1 cellular context compared by ENCODE assay signal in genomic region chr20:37178839-37179670, GRCh38.
TF ChIP-seq lines count a peak whose summit lies in the region.

TSS of gene MROH8 (minus strand) at chr20:37179548.
TSS of gene RPN2 (plus strand) at chr20:37179330. CDS start at chr20:37179357, 27 bp downstream.

TF ChIP-seq in HEK293, 187 proteins besides CTCF, POLR2A, EP300 and RAD21 (continued from another document and continues in another):
- peak; percentile 99 for TF ChIP-seq PRDM4 (tag by site-specific recombination; IDR thresholded peaks at IDR 0.05)
- TF ChIP-seq ZNF23 (tag by site-specific recombination; IDR thresholded peaks at IDR 0.05; ENCODE audit: borderline replicate concordance), result no peak
- TF ChIP-seq TCF7L2 (IDR thresholded peaks at IDR 0.05; ENCODE audit: borderline replicate concordance, low read depth, low read length), result no peak
- peak; percentile 100 for TF ChIP-seq PRDM10 (tag by site-specific recombination; IDR thresholded peaks at IDR 0.05)
- TF ChIP-seq ZBTB20 (tag by site-specific recombination; IDR thresholded peaks at IDR 0.05), result peak; percentile 39; the same call in 1 of the 2 replicates
- TF ChIP-seq ZSCAN23 (tag by site-specific recombination; IDR thresholded peaks at IDR 0.05), result no peak; the same call in 1 of the 2 replicates
- TF ChIP-seq ZNF112 (tag by site-specific recombination; IDR thresholded peaks at IDR 0.05), result no peak
- TF ChIP-seq AEBP2 (tag by site-specific recombination; IDR thresholded peaks at IDR 0.05; ENCODE audit: borderline replicate concordance), result no peak
- no peak for TF ChIP-seq ZNF433 (tag by site-specific recombination; IDR thresholded peaks at IDR 0.05; ENCODE audit: low read depth)
- no peak for TF ChIP-seq ZNF660 (tag by site-specific recombination; IDR thresholded peaks at IDR 0.05)
- peak; percentile 79 for TF ChIP-seq KLF17 (tag by site-specific recombination; IDR thresholded peaks at IDR 0.05)
- no peak for TF ChIP-seq ZNF19 (tag by site-specific recombination; IDR thresholded peaks at IDR 0.05; ENCODE audit: low read depth)
- TF ChIP-seq ZNF148 (tag by site-specific recombination; IDR thresholded peaks at IDR 0.05; ENCODE audit: borderline replicate concordance), result 0 out of 2 replicates have a peak, but pooled peaks have one; percentile 37
- TF ChIP-seq ZBTB26 (tag by site-specific recombination; optimal IDR thresholded peaks at IDR 0.05), result peak; percentile 89
- no peak for TF ChIP-seq ZNF596 (tag by site-specific recombination; IDR thresholded peaks at IDR 0.05)
- no peak for TF ChIP-seq BCL6B (tag by site-specific recombination; IDR thresholded peaks at IDR 0.05)
- no peak for TF ChIP-seq ZNF221 (tag by site-specific recombination; IDR thresholded peaks at IDR 0.05; ENCODE audit: borderline replicate concordance)
- TF ChIP-seq YY2 (tag by site-specific recombination; IDR thresholded peaks at IDR 0.05), result peak; percentile 75; the same call in 1 of the 2 replicates
- TF ChIP-seq ZNF266 (tag by site-specific recombination; IDR thresholded peaks at IDR 0.05; ENCODE audit: low read depth), result no peak
- 0 out of 2 replicates have a peak, but pooled peaks have one; percentile 16 for TF ChIP-seq ZBTB44 (tag by site-specific recombination; IDR thresholded peaks at IDR 0.05)
- TF ChIP-seq ZNF658 (tag by site-specific recombination; IDR thresholded peaks at IDR 0.05), result no peak
- TF ChIP-seq ZNF830 (tag by site-specific recombination; IDR thresholded peaks at IDR 0.05; ENCODE audit: low read depth), result no peak
- TF ChIP-seq ZEB2 (tag by site-specific recombination; IDR thresholded peaks at IDR 0.05), result no peak; the same call in 1 of the 2 replicates
- TF ChIP-seq ZBTB7A (tag by site-specific recombination; IDR thresholded peaks at IDR 0.05; ENCODE audit: low read depth), result peak; percentile 88; the same call in 1 of the 2 replicates
- TF ChIP-seq ZNF404 (tag by site-specific recombination; IDR thresholded peaks at IDR 0.05), result no peak
- TF ChIP-seq ZNF555 (tag by site-specific recombination; conservative IDR thresholded peaks at IDR 0.05), result no peak
- no peak for TF ChIP-seq ZNF623 (tag by site-specific recombination; IDR thresholded peaks at IDR 0.05)
- TF ChIP-seq ZNF350 (tag by site-specific recombination; IDR thresholded peaks at IDR 0.05), result no peak
- peak; percentile 30; the same call in 1 of the 2 replicates for TF ChIP-seq HIC1 (tag by site-specific recombination; IDR thresholded peaks at IDR 0.05)
- TF ChIP-seq ZNF837 (tag by site-specific recombination; IDR thresholded peaks at IDR 0.05), result no peak
- TF ChIP-seq ZNF629 (tag by site-specific recombination; IDR thresholded peaks at IDR 0.05), result no peak
- TF ChIP-seq PRDM6 (tag by site-specific recombination; IDR thresholded peaks at IDR 0.05), result no peak
- TF ChIP-seq ZNF843 (tag by site-specific recombination; IDR thresholded peaks at IDR 0.05), result no peak
- 0 out of 2 replicates have a peak, but pooled peaks have one; percentile 16 for TF ChIP-seq ZNF146 (tag by site-specific recombination; IDR thresholded peaks at IDR 0.05)
- no peak for TF ChIP-seq ZBTB6 (tag by site-specific recombination; IDR thresholded peaks at IDR 0.05)
- no peak for TF ChIP-seq GFI1B (tag by site-specific recombination; IDR thresholded peaks at IDR 0.05)
- TF ChIP-seq SALL2 (tag by site-specific recombination; IDR thresholded peaks at IDR 0.05; ENCODE audit: borderline replicate concordance), result no peak
